Comparison of ENCODE assay signal across 13 cellular contexts in the genomic region with DNA sequence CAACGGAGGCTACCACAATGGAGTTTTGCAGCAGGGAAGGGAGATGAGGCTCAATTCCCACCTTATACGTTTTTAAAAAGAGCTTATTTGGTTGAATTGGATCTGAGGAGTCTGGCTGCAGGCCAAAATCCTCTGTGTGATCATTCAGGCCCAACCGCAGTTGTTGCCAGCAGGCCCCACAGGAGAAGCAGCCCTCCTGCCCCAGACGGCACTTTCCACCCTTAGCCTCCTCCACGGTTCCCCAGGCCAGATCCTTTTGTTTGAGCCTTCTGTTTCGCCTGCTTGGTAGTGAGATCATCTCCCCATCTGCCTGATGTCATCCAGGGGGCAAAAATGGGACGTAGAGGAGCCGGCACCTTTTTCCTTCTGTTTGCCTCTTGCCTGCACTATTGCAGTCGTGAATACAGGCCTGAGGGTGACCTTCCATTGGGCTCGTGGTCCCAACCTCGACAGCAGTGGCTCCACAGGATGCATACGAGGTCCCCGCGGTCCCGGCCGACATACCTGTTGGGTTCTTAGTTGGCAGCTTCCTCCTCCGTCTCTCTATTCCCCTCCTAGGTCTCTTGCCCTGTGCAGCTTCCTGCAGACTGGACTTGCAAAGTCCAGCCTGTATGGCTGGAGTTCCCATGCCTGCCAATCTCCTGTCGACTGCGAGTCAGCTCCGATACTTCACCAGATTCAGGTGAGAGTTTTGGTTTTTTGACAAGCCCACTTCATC. TPM values are rescaled to one million over a fixed set of nuclear protein-coding genes. Genes with fewer than 3 reads are reported as not detected.
DNase-seq lines count a peak whose midpoint lies in the region; ATAC-seq and TF ChIP-seq lines count a peak whose summit lies in the region.
"Had no signal": no experiment of that assay in that cellular context is flagged by ENCODE, and none has a peak within 500 bp of the region (broad histone marks: within the 10 kb centered on the region; RNA-seq: fewer than 3 reads in every experiment).

No MANE protein-coding gene starts in this region.

- DNase-seq in NCI-H2196 (lab: John Stamatoyannopoulos, UW; ENCODE audit: unreplicated experiment) (peak; percentile 62), NCI-H2196 treated with DMSO at 0.1 percent for 48 hours (lab: John Stamatoyannopoulos, UW; ENCODE audit: unreplicated experiment) (no peak), DMS79 treated with DMSO at 0.1 percent for 48 hours (lab: John Stamatoyannopoulos, UW) (peak; percentile 63), mesothelial cell of epicardium (ENCODE audit: low spot score in 2 of 2, unreplicated experiment in 2 of 2) (no peak), GM19238 (ENCODE audit: insufficient read length, low spot score) (no peak)
- DNase-seq in activated T-helper 2 cell treated with anti-CD3 and anti-CD28 coated beads, Interferon-gamma antibody, Interleukin-2, Interleukin-4, amounts not matched to agents 10 μg/mL and 5 μg/mL and 100 μg/mL, durations not matched to agents 14 hours and 24 hours and 36 hours (ENCODE audit: low spot score) = no peak
- DNase-seq: activated CD4-positive, alpha-beta T cell treated with anti-CD3 and anti-CD28 coated beads, Interleukin-2, amount 50 U/mL, for 4 hours; colonic mucosa; MG63; NCI-H345; PC-3 had no signal

- intact Hi-C loops in activated T-helper 2 cell treated with anti-CD3 and anti-CD28 coated beads, Interferon-gamma antibody, Interleukin-2, Interleukin-4, amounts not matched to agents 10 μg/mL and 5 μg/mL and 100 μg/mL, durations not matched to agents 14 hours and 24 hours and 36 hours (cut with micrococcal nuclease) = no loop called here

- TF ChIP-seq CTCF in mesothelial cell of epicardium (IDR thresholded peaks at IDR 0.05; ENCODE audit: unreplicated experiment) = no peak

- H3K27me3 Mint-ChIP-seq in activated T-helper 2 cell treated with anti-CD3 and anti-CD28 coated beads, Interferon-gamma antibody, Interleukin-2, Interleukin-4, amounts not matched to agents 10 μg/mL and 5 μg/mL and 100 μg/mL, durations not matched to agents 14 hours and 24 hours and 36 hours (ENCODE audit: low read depth) = no peaks in the 10 kb centered on the region
- no peaks in the 10 kb centered on the region for H3K27me3 Mint-ChIP-seq in mesothelial cell of epicardium (ENCODE audit: low read depth)

- H3K36me3 Mint-ChIP-seq in activated T-helper 2 cell treated with anti-CD3 and anti-CD28 coated beads, Interferon-gamma antibody, Interleukin-2, Interleukin-4, amounts not matched to agents 10 μg/mL and 5 μg/mL and 100 μg/mL, durations not matched to agents 14 hours and 24 hours and 36 hours (ENCODE audit: low read depth) = peaks cover 45% of the 10 kb centered on the region
- peaks cover 20% of the 10 kb centered on the region for H3K36me3 Mint-ChIP-seq in mesothelial cell of epicardium

- H3K9me3 Mint-ChIP-seq in activated T-helper 2 cell treated with anti-CD3 and anti-CD28 coated beads, Interferon-gamma antibody, Interleukin-2, Interleukin-4, amounts not matched to agents 10 μg/mL and 5 μg/mL and 100 μg/mL, durations not matched to agents 14 hours and 24 hours and 36 hours = peaks cover 11% of the 10 kb centered on the region
- peaks cover 8% of the 10 kb centered on the region for H3K9me3 Mint-ChIP-seq in mesothelial cell of epicardium

- H3K4me1 Mint-ChIP-seq in activated T-helper 2 cell treated with anti-CD3 and anti-CD28 coated beads, Interferon-gamma antibody, Interleukin-2, Interleukin-4, amounts not matched to agents 10 μg/mL and 5 μg/mL and 100 μg/mL, durations not matched to agents 14 hours and 24 hours and 36 hours (ENCODE audit: low read depth) = peaks cover 31% of the 10 kb centered on the region
- H3K4me1 Mint-ChIP-seq in mesothelial cell of epicardium = peaks cover 3% of the 10 kb centered on the region

- H3K4me3 Mint-ChIP-seq in activated T-helper 2 cell treated with anti-CD3 and anti-CD28 coated beads, Interferon-gamma antibody, Interleukin-2, Interleukin-4, amounts not matched to agents 10 μg/mL and 5 μg/mL and 100 μg/mL, durations not matched to agents 14 hours and 24 hours and 36 hours (ENCODE audit: low read depth) = no peak overlapping the region
- no peak overlapping the region for H3K4me3 Mint-ChIP-seq in mesothelial cell of epicardium

- peak overlapping the region; percentile 51 for H3K27ac Mint-ChIP-seq in activated T-helper 2 cell treated with anti-CD3 and anti-CD28 coated beads, Interferon-gamma antibody, Interleukin-2, Interleukin-4, amounts not matched to agents 10 μg/mL and 5 μg/mL and 100 μg/mL, durations not matched to agents 14 hours and 24 hours and 36 hours
- H3K27ac Mint-ChIP-seq in mesothelial cell of epicardium = peak overlapping the region; percentile 21

- no peak for ATAC-seq in HG03196 (IDR thresholded peaks at IDR 0.05; ENCODE audit: unreplicated experiment)
- ATAC-seq in GM18867 (IDR thresholded peaks at IDR 0.05; ENCODE audit: unreplicated experiment) = no peak
- ATAC-seq: PC-3 had no signal

RNA-seq across cellular contexts. Expression of gene GPR35, which starts 9.3 kb away (rescaled TPM):
- total RNA-seq in activated T-helper 2 cell treated with anti-CD3 and anti-CD28 coated beads, Interferon-gamma antibody, Interleukin-2, Interleukin-4, amounts not matched to agents 10 μg/mL and 5 μg/mL and 100 μg/mL, durations not matched to agents 14 hours and 24 hours and 36 hours = 24.9 and 27.4 TPM in 2 replicates
- total RNA-seq in mesothelial cell of epicardium = 5.4 to 6.0 TPM (median 6.0 TPM) in 3 replicates

RNA-seq across cellular contexts. Expression of gene CAPN10, which starts 29.5 kb away (rescaled TPM):
- 49.6 and 51.1 TPM in 2 replicates for total RNA-seq in activated T-helper 2 cell treated with anti-CD3 and anti-CD28 coated beads, Interferon-gamma antibody, Interleukin-2, Interleukin-4, amounts not matched to agents 10 μg/mL and 5 μg/mL and 100 μg/mL, durations not matched to agents 14 hours and 24 hours and 36 hours
- total RNA-seq in mesothelial cell of epicardium = 58.3 to 60.3 TPM (median 58.6 TPM) in 3 replicates

RNA-seq across cellular contexts. Expression of gene RNPEPL1, which starts 47.7 kb away (rescaled TPM):
- 67.3 and 71.3 TPM in 2 replicates for total RNA-seq in activated T-helper 2 cell treated with anti-CD3 and anti-CD28 coated beads, Interferon-gamma antibody, Interleukin-2, Interleukin-4, amounts not matched to agents 10 μg/mL and 5 μg/mL and 100 μg/mL, durations not matched to agents 14 hours and 24 hours and 36 hours
- 26.4 to 28.3 TPM (median 28.3 TPM) in 3 replicates for total RNA-seq in mesothelial cell of epicardium

RNA-seq across cellular contexts. Expression of gene DUSP28, which starts 55.8 kb away (rescaled TPM):
- 4.8 and 6.5 TPM in 2 replicates for total RNA-seq in activated T-helper 2 cell treated with anti-CD3 and anti-CD28 coated beads, Interferon-gamma antibody, Interleukin-2, Interleukin-4, amounts not matched to agents 10 μg/mL and 5 μg/mL and 100 μg/mL, durations not matched to agents 14 hours and 24 hours and 36 hours
- 4.3 to 6.2 TPM (median 5.9 TPM) in 3 replicates for total RNA-seq in mesothelial cell of epicardium

RNA-seq across cellular contexts. Expression of gene ANKMY1, which starts 58.2 kb away (rescaled TPM):
- 23.7 and 25.1 TPM in 2 replicates for total RNA-seq in activated T-helper 2 cell treated with anti-CD3 and anti-CD28 coated beads, Interferon-gamma antibody, Interleukin-2, Interleukin-4, amounts not matched to agents 10 μg/mL and 5 μg/mL and 100 μg/mL, durations not matched to agents 14 hours and 24 hours and 36 hours
- total RNA-seq in mesothelial cell of epicardium = 25.9 to 29.8 TPM (median 27.3 TPM) in 3 replicates

Comparison
In these comparisons a context has a peak if more than half of its experiments do, and no peak if none do; other contexts are left out.
1. DNase-seq: peak in NCI-H2196 (single experiment) and DMS79 treated with DMSO at 0.1 percent for 48 hours (single experiment); none in NCI-H2196 treated with DMSO at 0.1 percent for 48 hours (single experiment), activated T-helper 2 cell treated with anti-CD3 and anti-CD28 coated beads, Interferon-gamma antibody, Interleukin-2, Interleukin-4, amounts not matched to agents 10 μg/mL and 5 μg/mL and 100 μg/mL, durations not matched to agents 14 hours and 24 hours and 36 hours (single experiment), mesothelial cell of epicardium (0 of 2) and GM19238 (single experiment).